1 cellular context compared by ENCODE assay signal in genomic region chr17:40191237-40192208, GRCh38.
A peak's percentile ranks its signal among the peaks of the same experiment; 100 is the strongest.
TF ChIP-seq lines count a peak whose summit lies in the region.

No MANE protein-coding gene starts in this region.

TF ChIP-seq in HepG2, 621 proteins besides CTCF, POLR2A, EP300 and RAD21 (continued from another document and continues in another):
- TF ChIP-seq BCLAF1 (IDR thresholded peaks at IDR 0.05) = no peak
- no peak for TF ChIP-seq MTF1 (CRISPR knock-in tag; IDR thresholded peaks at IDR 0.05)
- TF ChIP-seq, protein P1, sequence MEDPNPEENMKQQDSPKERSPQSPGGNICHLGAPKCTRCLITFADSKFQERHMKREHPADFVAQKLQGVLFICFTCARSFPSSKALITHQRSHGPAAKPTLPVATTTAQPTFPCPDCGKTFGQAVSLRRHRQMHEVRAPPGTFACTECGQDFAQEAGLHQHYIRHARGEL (CRISPR knock-in tag; IDR thresholded peaks at IDR 0.05) = no peak
- TF ChIP-seq ZNF432 (CRISPR knock-in tag; IDR thresholded peaks at IDR 0.05; ENCODE audit: borderline replicate concordance) = no peak
- peak; percentile 86; the same call in 1 of the 2 replicates for TF ChIP-seq HDAC1 (CRISPR knock-in tag; IDR thresholded peaks at IDR 0.05)
- TF ChIP-seq HNF4G (IDR thresholded peaks at IDR 0.05; ENCODE audit: borderline replicate concordance, low read depth, low read length) = peak; percentile 29; the same call in 1 of the 2 replicates
- TF ChIP-seq HNF4G (CRISPR knock-in tag; IDR thresholded peaks at IDR 0.05; ENCODE audit: borderline replicate concordance, low read depth) = no peak
- TF ChIP-seq ZEB1 (IDR thresholded peaks at IDR 0.05; ENCODE audit: insufficient replicate concordance, low read depth) = peak; percentile 49
- TF ChIP-seq HMG20A (CRISPR knock-in tag; IDR thresholded peaks at IDR 0.05; ENCODE audit: borderline replicate concordance) = no peak
- no peak for TF ChIP-seq REL (CRISPR knock-in tag; conservative IDR thresholded peaks at IDR 0.05)
- TF ChIP-seq THAP9 (CRISPR knock-in tag; IDR thresholded peaks at IDR 0.05; ENCODE audit: borderline replicate concordance) = peak; percentile 63; the same call in 1 of the 2 replicates
- 0 out of 2 replicates have a peak, but pooled peaks have one; percentile 81 for TF ChIP-seq ZNF619 (CRISPR knock-in tag; IDR thresholded peaks at IDR 0.05)
- peak; percentile 19; the same call in 1 of the 2 replicates for TF ChIP-seq ZNF331 (CRISPR knock-in tag; IDR thresholded peaks at IDR 0.05)
- no peak for TF ChIP-seq ZNF468 (CRISPR knock-in tag; IDR thresholded peaks at IDR 0.05)
- peak; percentile 42; the same call in 1 of the 2 replicates for TF ChIP-seq FOXC1 (CRISPR knock-in tag; IDR thresholded peaks at IDR 0.05; ENCODE audit: borderline replicate concordance)
- TF ChIP-seq, protein P2, sequence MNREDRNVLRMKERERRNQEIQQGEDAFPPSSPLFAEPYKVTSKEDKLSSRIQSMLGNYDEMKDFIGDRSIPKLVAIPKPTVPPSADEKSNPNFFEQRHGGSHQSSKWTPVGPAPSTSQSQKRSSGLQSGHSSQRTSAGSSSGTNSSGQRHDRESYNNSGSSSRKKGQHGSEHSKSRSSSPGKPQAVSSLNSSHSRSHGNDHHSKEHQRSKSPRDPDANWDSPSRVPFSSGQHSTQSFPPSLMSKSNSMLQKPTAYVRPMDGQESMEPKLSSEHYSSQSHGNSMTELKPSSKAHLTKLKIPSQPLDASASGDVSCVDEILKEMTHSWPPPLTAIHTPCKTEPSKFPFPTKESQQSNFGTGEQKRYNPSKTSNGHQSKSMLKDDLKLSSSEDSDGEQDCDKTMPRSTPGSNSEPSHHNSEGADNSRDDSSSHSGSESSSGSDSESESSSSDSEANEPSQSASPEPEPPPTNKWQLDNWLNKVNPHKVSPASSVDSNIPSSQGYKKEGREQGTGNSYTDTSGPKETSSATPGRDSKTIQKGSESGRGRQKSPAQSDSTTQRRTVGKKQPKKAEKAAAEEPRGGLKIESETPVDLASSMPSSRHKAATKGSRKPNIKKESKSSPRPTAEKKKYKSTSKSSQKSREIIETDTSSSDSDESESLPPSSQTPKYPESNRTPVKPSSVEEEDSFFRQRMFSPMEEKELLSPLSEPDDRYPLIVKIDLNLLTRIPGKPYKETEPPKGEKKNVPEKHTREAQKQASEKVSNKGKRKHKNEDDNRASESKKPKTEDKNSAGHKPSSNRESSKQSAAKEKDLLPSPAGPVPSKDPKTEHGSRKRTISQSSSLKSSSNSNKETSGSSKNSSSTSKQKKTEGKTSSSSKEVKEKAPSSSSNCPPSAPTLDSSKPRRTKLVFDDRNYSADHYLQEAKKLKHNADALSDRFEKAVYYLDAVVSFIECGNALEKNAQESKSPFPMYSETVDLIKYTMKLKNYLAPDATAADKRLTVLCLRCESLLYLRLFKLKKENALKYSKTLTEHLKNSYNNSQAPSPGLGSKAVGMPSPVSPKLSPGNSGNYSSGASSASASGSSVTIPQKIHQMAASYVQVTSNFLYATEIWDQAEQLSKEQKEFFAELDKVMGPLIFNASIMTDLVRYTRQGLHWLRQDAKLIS (CRISPR knock-in tag; IDR thresholded peaks at IDR 0.05) = 0 out of 2 replicates have a peak, but pooled peaks have one; percentile 6
- TF ChIP-seq POGK (CRISPR knock-in tag; conservative IDR thresholded peaks at IDR 0.05) = peak; percentile 35; the same call in 1 of the 2 replicates
- TF ChIP-seq HNRNPL (IDR thresholded peaks at IDR 0.05; ENCODE audit: low read depth, low read length) = no peak
- TF ChIP-seq ATM (IDR thresholded peaks at IDR 0.05; ENCODE audit: borderline replicate concordance) = no peak
- no peak for TF ChIP-seq REST (IDR thresholded peaks at IDR 0.05; ENCODE audit: borderline replicate concordance in 1 of 2, low read depth in 1 of 2, low read length in 2 of 2)
- TF ChIP-seq, protein P3, sequence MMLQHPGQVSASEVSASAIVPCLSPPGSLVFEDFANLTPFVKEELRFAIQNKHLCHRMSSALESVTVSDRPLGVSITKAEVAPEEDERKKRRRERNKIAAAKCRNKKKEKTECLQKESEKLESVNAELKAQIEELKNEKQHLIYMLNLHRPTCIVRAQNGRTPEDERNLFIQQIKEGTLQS (CRISPR knock-in tag; IDR thresholded peaks at IDR 0.05) = no peak
- TF ChIP-seq HES4 (CRISPR knock-in tag; IDR thresholded peaks at IDR 0.05; ENCODE audit: borderline replicate concordance) = no peak
- TF ChIP-seq ZNF274 (CRISPR knock-in tag; IDR thresholded peaks at IDR 0.05) = no peak
- TF ChIP-seq HOXD1 (CRISPR knock-in tag; IDR thresholded peaks at IDR 0.05) = no peak
- no peak for TF ChIP-seq ZFP36L1 (CRISPR knock-in tag; IDR thresholded peaks at IDR 0.05)
- TF ChIP-seq, protein P4, sequence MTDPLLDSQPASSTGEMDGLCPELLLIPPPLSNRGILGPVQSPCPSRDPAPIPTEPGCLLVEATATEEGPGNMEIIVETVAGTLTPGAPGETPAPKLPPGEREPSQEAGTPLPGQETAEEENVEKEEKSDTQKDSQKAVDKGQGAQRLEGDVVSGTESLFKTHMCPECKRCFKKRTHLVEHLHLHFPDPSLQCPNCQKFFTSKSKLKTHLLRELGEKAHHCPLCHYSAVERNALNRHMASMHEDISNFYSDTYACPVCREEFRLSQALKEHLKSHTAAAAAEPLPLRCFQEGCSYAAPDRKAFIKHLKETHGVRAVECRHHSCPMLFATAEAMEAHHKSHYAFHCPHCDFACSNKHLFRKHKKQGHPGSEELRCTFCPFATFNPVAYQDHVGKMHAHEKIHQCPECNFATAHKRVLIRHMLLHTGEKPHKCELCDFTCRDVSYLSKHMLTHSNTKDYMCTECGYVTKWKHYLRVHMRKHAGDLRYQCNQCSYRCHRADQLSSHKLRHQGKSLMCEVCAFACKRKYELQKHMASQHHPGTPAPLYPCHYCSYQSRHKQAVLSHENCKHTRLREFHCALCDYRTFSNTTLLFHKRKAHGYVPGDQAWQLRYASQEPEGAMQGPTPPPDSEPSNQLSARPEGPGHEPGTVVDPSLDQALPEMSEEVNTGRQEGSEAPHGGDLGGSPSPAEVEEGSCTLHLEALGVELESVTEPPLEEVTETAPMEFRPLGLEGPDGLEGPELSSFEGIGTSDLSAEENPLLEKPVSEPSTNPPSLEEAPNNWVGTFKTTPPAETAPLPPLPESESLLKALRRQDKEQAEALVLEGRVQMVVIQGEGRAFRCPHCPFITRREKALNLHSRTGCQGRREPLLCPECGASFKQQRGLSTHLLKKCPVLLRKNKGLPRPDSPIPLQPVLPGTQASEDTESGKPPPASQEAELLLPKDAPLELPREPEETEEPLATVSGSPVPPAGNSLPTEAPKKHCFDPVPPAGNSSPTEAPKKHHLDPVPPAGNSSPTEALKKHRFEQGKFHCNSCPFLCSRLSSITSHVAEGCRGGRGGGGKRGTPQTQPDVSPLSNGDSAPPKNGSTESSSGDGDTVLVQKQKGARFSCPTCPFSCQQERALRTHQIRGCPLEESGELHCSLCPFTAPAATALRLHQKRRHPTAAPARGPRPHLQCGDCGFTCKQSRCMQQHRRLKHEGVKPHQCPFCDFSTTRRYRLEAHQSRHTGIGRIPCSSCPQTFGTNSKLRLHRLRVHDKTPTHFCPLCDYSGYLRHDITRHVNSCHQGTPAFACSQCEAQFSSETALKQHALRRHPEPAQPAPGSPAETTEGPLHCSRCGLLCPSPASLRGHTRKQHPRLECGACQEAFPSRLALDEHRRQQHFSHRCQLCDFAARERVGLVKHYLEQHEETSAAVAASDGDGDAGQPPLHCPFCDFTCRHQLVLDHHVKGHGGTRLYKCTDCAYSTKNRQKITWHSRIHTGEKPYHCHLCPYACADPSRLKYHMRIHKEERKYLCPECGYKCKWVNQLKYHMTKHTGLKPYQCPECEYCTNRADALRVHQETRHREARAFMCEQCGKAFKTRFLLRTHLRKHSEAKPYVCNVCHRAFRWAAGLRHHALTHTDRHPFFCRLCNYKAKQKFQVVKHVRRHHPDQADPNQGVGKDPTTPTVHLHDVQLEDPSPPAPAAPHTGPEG (CRISPR knock-in tag; IDR thresholded peaks at IDR 0.05) = no peak; the same call in 1 of the 2 replicates
- no peak for TF ChIP-seq ZSCAN30 (CRISPR knock-in tag; IDR thresholded peaks at IDR 0.05)
- no peak for TF ChIP-seq SRF (IDR thresholded peaks at IDR 0.05; ENCODE audit: low read depth, low read length)
- no peak for TF ChIP-seq SRY (CRISPR knock-in tag; IDR thresholded peaks at IDR 0.05)
- no peak for TF ChIP-seq ELF1 (CRISPR knock-in tag; IDR thresholded peaks at IDR 0.05)
- TF ChIP-seq ZKSCAN5 (CRISPR knock-in tag; IDR thresholded peaks at IDR 0.05) = no peak
- TF ChIP-seq, protein P5, sequence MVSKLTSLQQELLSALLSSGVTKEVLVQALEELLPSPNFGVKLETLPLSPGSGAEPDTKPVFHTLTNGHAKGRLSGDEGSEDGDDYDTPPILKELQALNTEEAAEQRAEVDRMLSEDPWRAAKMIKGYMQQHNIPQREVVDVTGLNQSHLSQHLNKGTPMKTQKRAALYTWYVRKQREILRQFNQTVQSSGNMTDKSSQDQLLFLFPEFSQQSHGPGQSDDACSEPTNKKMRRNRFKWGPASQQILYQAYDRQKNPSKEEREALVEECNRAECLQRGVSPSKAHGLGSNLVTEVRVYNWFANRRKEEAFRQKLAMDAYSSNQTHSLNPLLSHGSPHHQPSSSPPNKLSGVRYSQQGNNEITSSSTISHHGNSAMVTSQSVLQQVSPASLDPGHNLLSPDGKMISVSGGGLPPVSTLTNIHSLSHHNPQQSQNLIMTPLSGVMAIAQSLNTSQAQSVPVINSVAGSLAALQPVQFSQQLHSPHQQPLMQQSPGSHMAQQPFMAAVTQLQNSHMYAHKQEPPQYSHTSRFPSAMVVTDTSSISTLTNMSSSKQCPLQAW (CRISPR knock-in tag; IDR thresholded peaks at IDR 0.05) = peak; percentile 60; the same call in 1 of the 2 replicates
- no peak for TF ChIP-seq KLF11 (CRISPR knock-in tag; IDR thresholded peaks at IDR 0.05)
- TF ChIP-seq ZSCAN22 (CRISPR knock-in tag; IDR thresholded peaks at IDR 0.05) = no peak
- no peak for TF ChIP-seq ZNF780A (CRISPR knock-in tag; IDR thresholded peaks at IDR 0.05)
